In genomic region chr11:66106786-66107599, GRCh38 we compare ENCODE assay signal across 11 cellular contexts. TPM values are rescaled to one million over a fixed set of nuclear protein-coding genes. Genes with fewer than 3 reads are reported as not detected.
DNase-seq lines count a peak whose midpoint lies in the region; ATAC-seq lines count a peak whose summit lies in the region.
"Had no signal": no experiment of that assay in that cellular context is flagged by ENCODE, and none has a peak within 500 bp of the region (broad histone marks: within the 10 kb centered on the region; RNA-seq: fewer than 3 reads in every experiment).

No MANE protein-coding gene starts in this region.

- no peak overlapping the region for H3K4me3 ChIP-seq in HUES48 (ENCODE audit: low read depth, low read length)

- DNase-seq in Daoy (ENCODE audit: low read depth), result peak; percentile 38
- peak; percentile 71 for DNase-seq in natural killer cell treated with Interleukin-12 subunit alpha and Interleukin-12 subunit beta and Interleukin-15 and Interleukin-18, amount 100 ng/mL, for 72 hours (ENCODE audit: low spot score)
- no peak for DNase-seq in AG08396 (ENCODE audit: low spot score)
- no peak for DNase-seq in hippocampal formation (lab: John Stamatoyannopoulos, UW)
- DNase-seq: activated gamma-delta T cell, NCI-H2171, nucleus accumbens had no signal

- peak overlapping the region; percentile 26 for H3K4me3 Mint-ChIP-seq in activated naive CD4-positive, alpha-beta T cell treated with anti-CD3 and anti-CD28 coated beads, Interleukin-2, amount 50 U/mL, for 24 hours
- peak overlapping the region; percentile 76 for H3K4me3 Mint-ChIP-seq in natural killer cell treated with Interleukin-12 subunit alpha and Interleukin-12 subunit beta and Interleukin-15 and Interleukin-18, amount 100 ng/mL, for 72 hours

- H3K27me3 ChIP-seq in HUES48 (ENCODE audit: control insufficient read depth, insufficient read depth, low read length), result no peaks in the 10 kb centered on the region

- ATAC-seq in natural killer cell treated with Interleukin-12 subunit alpha and Interleukin-12 subunit beta and Interleukin-15 and Interleukin-18, amount 100 ng/mL, for 72 hours, result peak; percentile 77 to 78
- no peak for ATAC-seq in GM19452 (IDR thresholded peaks at IDR 0.05; ENCODE audit: unreplicated experiment)
- no peak for ATAC-seq in GM21367 (IDR thresholded peaks at IDR 0.05; ENCODE audit: unreplicated experiment)

- H3K27me3 Mint-ChIP-seq in activated naive CD4-positive, alpha-beta T cell treated with anti-CD3 and anti-CD28 coated beads, Interleukin-2, amount 50 U/mL, for 24 hours, result no peaks in the 10 kb centered on the region
- H3K27me3 Mint-ChIP-seq in natural killer cell treated with Interleukin-12 subunit alpha and Interleukin-12 subunit beta and Interleukin-15 and Interleukin-18, amount 100 ng/mL, for 72 hours, result no peaks in the 10 kb centered on the region

- H3K27ac Mint-ChIP-seq in activated naive CD4-positive, alpha-beta T cell treated with anti-CD3 and anti-CD28 coated beads, Interleukin-2, amount 50 U/mL, for 24 hours, result peak overlapping the region; percentile 76
- H3K27ac Mint-ChIP-seq in natural killer cell treated with Interleukin-12 subunit alpha and Interleukin-12 subunit beta and Interleukin-15 and Interleukin-18, amount 100 ng/mL, for 72 hours, result peak overlapping the region; percentile 83 to 90

- H3K9me3 ChIP-seq in HUES48 (ENCODE audit: control insufficient read depth, insufficient read depth, low read length), result no peaks in the 10 kb centered on the region

- peaks cover 5% of the 10 kb centered on the region for H3K36me3 Mint-ChIP-seq in activated naive CD4-positive, alpha-beta T cell treated with anti-CD3 and anti-CD28 coated beads, Interleukin-2, amount 50 U/mL, for 24 hours
- no peaks in the 10 kb centered on the region for H3K36me3 Mint-ChIP-seq in natural killer cell treated with Interleukin-12 subunit alpha and Interleukin-12 subunit beta and Interleukin-15 and Interleukin-18, amount 100 ng/mL, for 72 hours

- H3K4me1 ChIP-seq in HUES48 (ENCODE audit: control insufficient read depth, insufficient read depth, low read length), result peaks cover 20% of the 10 kb centered on the region

- peak overlapping the region; percentile 2 for H3K27ac ChIP-seq in HUES48 (ENCODE audit: low read depth, low read length)

- no peaks in the 10 kb centered on the region for H3K36me3 ChIP-seq in HUES48 (ENCODE audit: control insufficient read depth, insufficient read depth, low read length)

- no peak overlapping the region for H3K9ac ChIP-seq in HUES48 (ENCODE audit: low read depth, low read length)

- peaks cover 85% of the 10 kb centered on the region for H3K4me1 Mint-ChIP-seq in activated naive CD4-positive, alpha-beta T cell treated with anti-CD3 and anti-CD28 coated beads, Interleukin-2, amount 50 U/mL, for 24 hours
- H3K4me1 Mint-ChIP-seq in natural killer cell treated with Interleukin-12 subunit alpha and Interleukin-12 subunit beta and Interleukin-15 and Interleukin-18, amount 100 ng/mL, for 72 hours (ENCODE audit: low read depth in 2 of 2), result peaks cover 52 to 56% of the 10 kb centered on the region in 2 donors

- no peaks in the 10 kb centered on the region for H3K9me3 Mint-ChIP-seq in activated naive CD4-positive, alpha-beta T cell treated with anti-CD3 and anti-CD28 coated beads, Interleukin-2, amount 50 U/mL, for 24 hours
- no peaks in the 10 kb centered on the region for H3K9me3 Mint-ChIP-seq in natural killer cell treated with Interleukin-12 subunit alpha and Interleukin-12 subunit beta and Interleukin-15 and Interleukin-18, amount 100 ng/mL, for 72 hours

RNA-seq across cellular contexts. Expression of gene PACS1, which starts 36.9 kb away (rescaled TPM):
- 10.9 and 13.0 TPM in 2 replicates for total RNA-seq in Daoy (2014; rRNA removed; shearing (Covaris generic))
- total RNA-seq in natural killer cell treated with Interleukin-12 subunit alpha and Interleukin-12 subunit beta and Interleukin-15 and Interleukin-18, amount 100 ng/mL, for 72 hours, result 10 to 100 TPM; 64.3 to 73.3 TPM

RNA-seq across cellular contexts. Expression of gene SF3B2, which starts 54.8 kb away (rescaled TPM):
- total RNA-seq in Daoy (2014; rRNA removed; shearing (Covaris generic)), result 257 and 289 TPM in 2 replicates
- 100 to 1,000 TPM; 227 to 286 TPM for total RNA-seq in natural killer cell treated with Interleukin-12 subunit alpha and Interleukin-12 subunit beta and Interleukin-15 and Interleukin-18, amount 100 ng/mL, for 72 hours

RNA-seq across cellular contexts. Expression of gene GAL3ST3, which starts 58.0 kb away (rescaled TPM):
- total RNA-seq in Daoy (2014; rRNA removed; shearing (Covaris generic)), result not detected in 2 replicates
- not detected for total RNA-seq in natural killer cell treated with Interleukin-12 subunit alpha and Interleukin-12 subunit beta and Interleukin-15 and Interleukin-18, amount 100 ng/mL, for 72 hours

Comparison
In these comparisons a context has a peak if more than half of its experiments do, and no peak if none do; other contexts are left out.
1. DNase-seq: peak in Daoy (single experiment) and natural killer cell treated with Interleukin-12 subunit alpha and Interleukin-12 subunit beta and Interleukin-15 and Interleukin-18, amount 100 ng/mL, for 72 hours (single experiment); none in AG08396 (single experiment) and hippocampal formation (0 of 2).
2. ATAC-seq: peak in natural killer cell treated with Interleukin-12 subunit alpha and Interleukin-12 subunit beta and Interleukin-15 and Interleukin-18, amount 100 ng/mL, for 72 hours (2 of 2); none in GM19452 (single experiment) and GM21367 (single experiment).